ENCODE assay signal across 10 cellular contexts in genomic region chr1:245380790-245381535, GRCh38.
A peak's percentile ranks its signal among the peaks of the same experiment; 100 is the strongest.
DNase-seq lines count a peak whose midpoint lies in the region; ATAC-seq, FAIRE-seq and TF ChIP-seq lines count a peak whose summit lies in the region.
"Had no signal": no experiment of that assay in that cellular context is flagged by ENCODE, and none has a peak within 500 bp of the region (broad histone marks: within the 10 kb centered on the region; RNA-seq: fewer than 3 reads in every experiment).

No MANE protein-coding gene starts in this region.

- H3K23me2 ChIP-seq in H9 (ENCODE audit: insufficient read length, low read depth, low read length, poor library complexity, severe bottlenecking): no peaks in the 10 kb centered on the region

- no peaks in the 10 kb centered on the region for H4K20me1 ChIP-seq in H9 (ENCODE audit: control insufficient read depth, insufficient read depth, insufficient read length)

- peaks cover 31 to 34% of the 10 kb centered on the region in 2 experiments for H3K4me1 Mint-ChIP-seq in H9
- peaks cover 41% of the 10 kb centered on the region for H3K4me1 Mint-ChIP-seq in stimulated activated naive CD8-positive, alpha-beta T cell treated with anti-CD3 and anti-CD28 coated beads, Interleukin-15, amount 100 ng/mL, for 72 hours

- H3K4me3 ChIP-seq in AG09309 (ENCODE audit: control insufficient read depth, low read depth, low read length) (no peak overlapping the region), WERI-Rb-1 (ENCODE audit: low read depth, low read length) (no peak overlapping the region), kidney (ENCODE audit: low read length in 2 of 2) (no peak overlapping the region)
- H3K4me3 ChIP-seq: breast epithelium had no signal

- H4K5ac ChIP-seq in H9 (ENCODE audit: insufficient read length, low read depth, low read length): no peak overlapping the region

- no peak overlapping the region for H3K4ac ChIP-seq in H9 (ENCODE audit: low read depth, low read length)

- H2BK20ac ChIP-seq in H9 (ENCODE audit: low read depth, low read length, poor library complexity, severe bottlenecking): no peak overlapping the region

- FAIRE-seq in kidney (lab: Jason Lieb, UNC): no peak

- H3K4me3 Mint-ChIP-seq in H9: no peak overlapping the region
- H3K4me3 Mint-ChIP-seq in stimulated activated naive CD8-positive, alpha-beta T cell treated with anti-CD3 and anti-CD28 coated beads, Interleukin-15, amount 100 ng/mL, for 72 hours: no peak overlapping the region

- no peak overlapping the region for H2BK12ac ChIP-seq in H9 (ENCODE audit: insufficient read length, low read depth, low read length)

- H3K9ac ChIP-seq in H9 (ENCODE audit: extremely low read depth, insufficient read length, low read length) (no peak overlapping the region), kidney (ENCODE audit: low read length in 2 of 2) (no peak overlapping the region)

- DNase-seq in AG09309 (ENCODE audit: low read depth) (no peak), H9 (no peak), WERI-Rb-1 (no peak), kidney (no peak), hippocampal formation (lab: John Stamatoyannopoulos, UW) (no peak)
- no peak for DNase-seq in stimulated activated naive CD8-positive, alpha-beta T cell treated with anti-CD3 and anti-CD28 coated beads, Interleukin-15, amount 100 ng/mL, for 72 hours
- no peak for DNase-seq in activated CD4-positive, CD25-positive, alpha-beta regulatory T cell (lab: John Stamatoyannopoulos, UW)
- DNase-seq: EL had no signal

- H3K18ac ChIP-seq in H9 (ENCODE audit: insufficient read length, low read depth, low read length): no peak overlapping the region

- no peaks in the 10 kb centered on the region for H3K27me3 ChIP-seq in H9 (ENCODE audit: insufficient read depth, low read length)
- H3K27me3 ChIP-seq in WERI-Rb-1 (ENCODE audit: insufficient read depth, low read depth, severe bottlenecking): no peaks in the 10 kb centered on the region
- H3K27me3 ChIP-seq: breast epithelium had no signal

- intact Hi-C loops in kidney (cut with DNase I): no loop called here

- ATAC-seq in stimulated activated naive CD8-positive, alpha-beta T cell treated with anti-CD3 and anti-CD28 coated beads, Interleukin-15, amount 100 ng/mL, for 72 hours: no peak
- ATAC-seq in HG02623 (IDR thresholded peaks at IDR 0.05; ENCODE audit: unreplicated experiment): no peak

- H3K9me3 ChIP-seq in H9 (ENCODE audit: control insufficient read depth, low read depth, low read length) (no peaks in the 10 kb centered on the region), WERI-Rb-1 (ENCODE audit: severe bottlenecking) (no peaks in the 10 kb centered on the region), kidney (ENCODE audit: control insufficient read depth in 1 of 2, low read length in 2 of 2) (no peaks in the 10 kb centered on the region)
- H3K9me3 ChIP-seq: breast epithelium had no signal

- no peak overlapping the region for H2AFZ ChIP-seq in H9 (ENCODE audit: low read length)

- no peak overlapping the region for H2AK5ac ChIP-seq in H9 (ENCODE audit: insufficient read length, low read length)

- H4K91ac ChIP-seq in H9 (ENCODE audit: insufficient read length, low read depth, low read length): no peak overlapping the region

- H2BK120ac ChIP-seq in H9 (ENCODE audit: low read depth, low read length, poor library complexity, severe bottlenecking): no peak overlapping the region

- no peak overlapping the region for H3T11ph ChIP-seq in H9 (ENCODE audit: low read length)

- H3K79me1 ChIP-seq in H9 (ENCODE audit: insufficient read depth, low read depth, low read length, poor library complexity, severe bottlenecking): no peaks in the 10 kb centered on the region

- H3K36me3 ChIP-seq in WERI-Rb-1 (no peaks in the 10 kb centered on the region), kidney (ENCODE audit: control insufficient read depth in 1 of 2, insufficient read depth in 2 of 2, low read length in 2 of 2) (no peaks in the 10 kb centered on the region)
- H3K36me3 ChIP-seq: breast epithelium had no signal

- no peak overlapping the region for H3K4me2 ChIP-seq in H9 (ENCODE audit: insufficient read depth, insufficient read length, low read length)

- H3K4me1 ChIP-seq in H9 (ENCODE audit: insufficient read depth, low read length): peaks cover 5% of the 10 kb centered on the region; the same call in 1 of the 2 replicates
- no peaks in the 10 kb centered on the region for H3K4me1 ChIP-seq in kidney (ENCODE audit: control insufficient read depth in 1 of 2, insufficient read depth in 1 of 2, low read depth in 1 of 2, low read length in 2 of 2)
- H3K4me1 ChIP-seq: breast epithelium had no signal

- H3K27ac ChIP-seq in H9 (ENCODE audit: insufficient read length, low read depth, low read length) (no peak overlapping the region), WERI-Rb-1 (no peak overlapping the region), kidney (ENCODE audit: low read depth in 2 of 2, low read length in 2 of 2) (no peak overlapping the region)
- H3K27ac ChIP-seq: breast epithelium had no signal

- no peak overlapping the region for H2BK5ac ChIP-seq in H9 (ENCODE audit: insufficient read length, low read length)

- no CpG with 5 or more reads among the region's 11 CpGs for WGBS in H9 (ENCODE audit: extremely low coverage, insufficient read length, low lambda C conversion rate)

- H2BK15ac ChIP-seq in H9 (ENCODE audit: low read depth, low read length): no peak overlapping the region

- H3K9me3 Mint-ChIP-seq in H9: no peaks in the 10 kb centered on the region; a peak in 1 of 5 replicates
- H3K9me3 Mint-ChIP-seq in stimulated activated naive CD8-positive, alpha-beta T cell treated with anti-CD3 and anti-CD28 coated beads, Interleukin-15, amount 100 ng/mL, for 72 hours: no peaks in the 10 kb centered on the region

- no peak overlapping the region for H3K56ac ChIP-seq in H9 (ENCODE audit: insufficient read length, low read depth, low read length)

- H3K36me3 Mint-ChIP-seq in H9 (ENCODE audit: insufficient read depth in 1 of 3, low read depth in 3 of 3): no peaks in the 10 kb centered on the region

- TF ChIP-seq CTCF in AG09309 (IDR thresholded peaks at IDR 0.05; ENCODE audit: control insufficient read depth, insufficient read depth, low read depth, low read length, missing control alignments): peak; percentile 44
- peak; percentile 73 for TF ChIP-seq CTCF in H9 (conservative IDR thresholded peaks at IDR 0.05)
- TF ChIP-seq CTCF in WERI-Rb-1 (IDR thresholded peaks at IDR 0.05; ENCODE audit: low read depth, low read length): peak; percentile 61
- peak; percentile 24 for TF ChIP-seq CTCF in kidney (IDR thresholded peaks at IDR 0.05; ENCODE audit: borderline replicate concordance, extremely low read depth, insufficient read depth)

- H4K8ac ChIP-seq in H9 (replicated peaks; ENCODE audit: insufficient read length, low read depth, low read length): no peak overlapping the region

- H3K14ac ChIP-seq in H9 (ENCODE audit: insufficient read depth, low read length): no peak overlapping the region

- H3K27ac Mint-ChIP-seq in H9: no peak overlapping the region
- H3K27ac Mint-ChIP-seq in stimulated activated naive CD8-positive, alpha-beta T cell treated with anti-CD3 and anti-CD28 coated beads, Interleukin-15, amount 100 ng/mL, for 72 hours: no peak overlapping the region

- no peaks in the 10 kb centered on the region for H3K79me2 ChIP-seq in H9 (ENCODE audit: insufficient read depth, low read length)

- peaks cover 16% of the 10 kb centered on the region for H3K27me3 Mint-ChIP-seq in H9 (ENCODE audit: low read depth)
- peaks cover 8% of the 10 kb centered on the region for H3K27me3 Mint-ChIP-seq in stimulated activated naive CD8-positive, alpha-beta T cell treated with anti-CD3 and anti-CD28 coated beads, Interleukin-15, amount 100 ng/mL, for 72 hours

- no peak overlapping the region for H3K23ac ChIP-seq in H9 (ENCODE audit: insufficient read length, low read depth, low read length)
